Comparison of ENCODE assay signal across 16 cellular contexts in the genomic region with DNA sequence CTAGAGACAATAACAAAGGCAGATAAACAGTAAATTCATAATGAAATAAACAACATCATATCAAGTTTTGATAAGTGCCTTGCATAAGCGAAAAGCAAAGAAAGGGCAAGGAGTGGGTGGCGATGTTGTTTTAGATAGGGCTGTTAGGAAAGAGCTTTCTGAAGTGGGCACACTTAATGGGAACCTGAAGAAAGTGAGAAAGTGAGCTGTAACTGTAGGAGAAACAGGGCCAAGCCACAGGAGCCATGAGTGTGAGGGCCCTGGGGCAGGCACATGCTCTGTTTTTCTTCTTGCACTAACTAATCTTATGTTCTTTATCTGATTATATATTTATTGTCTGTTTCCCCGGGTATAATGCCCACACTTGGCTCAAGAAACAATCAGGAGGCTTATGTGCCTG.
"Had no signal": no experiment of that assay in that cellular context is flagged by ENCODE, and none has a peak within 500 bp of the region (broad histone marks: within the 10 kb centered on the region; RNA-seq: fewer than 3 reads in every experiment).

No MANE protein-coding gene starts in this region.

- DNase-seq: activated effector memory CD4-positive, alpha-beta T cell treated with anti-CD3 and anti-CD28 coated beads, Interleukin-2, amount 50 U/mL, for 16 hours; activated naive CD4-positive, alpha-beta T cell treated with anti-CD3 and anti-CD28 coated beads, Interleukin-2, amount 50 U/mL, for 16 hours; activated T-cell treated with anti-CD3 and anti-CD28 coated beads, Interleukin-2, amount 50 U/mL, for 24 hours; amniotic stem cell; dermis blood vessel endothelial cell; effector memory CD4-positive, alpha-beta T cell; stimulated activated CD4-positive, alpha-beta T cell treated with anti-CD3 and anti-CD28 coated beads, Interleukin-4, amount 100 ng/mL, for 1 hour had no signal

- H3K9me3 ChIP-seq: neutrophil, SJSA1, thoracic aorta had no signal

- H3K4me1 ChIP-seq: parathyroid adenoma had no signal

- H3K9me3 Mint-ChIP-seq: activated T-cell treated with anti-CD3 and anti-CD28 coated beads, Interleukin-2, amount 50 U/mL, for 24 hours had no signal

- H3K4me3 ChIP-seq: cardiac muscle cell, lung, SJSA1, smooth muscle cell, thoracic aorta had no signal

- H3K27ac ChIP-seq: cardiac muscle cell, neutrophil, parathyroid adenoma, SJSA1, thoracic aorta had no signal

- H3K27me3 Mint-ChIP-seq: activated T-cell treated with anti-CD3 and anti-CD28 coated beads, Interleukin-2, amount 50 U/mL, for 24 hours; natural killer cell treated with Interleukin-12 subunit alpha and Interleukin-12 subunit beta and Interleukin-15 and Interleukin-18, amount 100 ng/mL, for 72 hours had no signal

- H3K27me3 ChIP-seq: cardiac muscle cell, neutrophil, SJSA1 had no signal

- ATAC-seq: natural killer cell treated with Interleukin-12 subunit alpha and Interleukin-12 subunit beta and Interleukin-15 and Interleukin-18, amount 100 ng/mL, for 72 hours; sciatic nerve had no signal

- H3K27ac Mint-ChIP-seq: activated T-cell treated with anti-CD3 and anti-CD28 coated beads, Interleukin-2, amount 50 U/mL, for 24 hours; natural killer cell treated with Interleukin-12 subunit alpha and Interleukin-12 subunit beta and Interleukin-15 and Interleukin-18, amount 100 ng/mL, for 72 hours had no signal

- H3K36me3 ChIP-seq: cardiac muscle cell, neutrophil, SJSA1, thoracic aorta had no signal

- H3K4me3 Mint-ChIP-seq: activated T-cell treated with anti-CD3 and anti-CD28 coated beads, Interleukin-2, amount 50 U/mL, for 24 hours; natural killer cell treated with Interleukin-12 subunit alpha and Interleukin-12 subunit beta and Interleukin-15 and Interleukin-18, amount 100 ng/mL, for 72 hours had no signal
